Comparison of ENCODE assay signal across 8 cellular contexts in genomic region chr13:19864339-19865309, GRCh38. TPM values are rescaled to one million over a fixed set of nuclear protein-coding genes. Genes with fewer than 3 reads are reported as not detected.
DNase-seq lines count a peak whose midpoint lies in the region; ATAC-seq and TF ChIP-seq lines count a peak whose summit lies in the region.

No MANE protein-coding gene starts in this region.

- H3K14ac ChIP-seq in trophoblast cell (ENCODE audit: low read length), result peak overlapping the region; percentile 99

- H4K8ac ChIP-seq in trophoblast cell (ENCODE audit: low read depth, low read length), result peak overlapping the region; percentile 96

- peaks cover 8% of the 10 kb centered on the region for H3K4me1 ChIP-seq in ES-I3 (ENCODE audit: insufficient read depth, low read length)
- H3K4me1 ChIP-seq in trophoblast cell (ENCODE audit: control insufficient read depth in 1 of 2, insufficient read depth in 2 of 2, low read length in 2 of 2), result peaks cover 3 to 6% of the 10 kb centered on the region in 2 experiments
- peaks cover 9 to 27% (median 18%) of the 10 kb centered on the region in 4 donors for H3K4me1 ChIP-seq in transverse colon

- intact Hi-C loops in cardiac septum (cut with DNase I), result loop anchor here (2.0 to 10.0 kb wide), 2 partner anchors 94 to 230 kb away; partner anchors contain the start of genes MPHOSPH8 and ZMYM2
- intact Hi-C loops in transverse colon (cut with DNase I; ENCODE audit: low total_unique reads), result loop anchor here (5.0 kb wide), 1 partner anchor 93 kb away; the partner anchor contains the start of gene ZMYM2

- TF ChIP-seq CTCF in LNCaP clone FGC (IDR thresholded peaks at IDR 0.05; ENCODE audit: control insufficient read depth, extremely low read depth, insufficient read depth), result no peak
- peak; percentile 73 to 90 (median 85) for TF ChIP-seq CTCF in transverse colon (IDR thresholded peaks at IDR 0.05)

- H4K91ac ChIP-seq in trophoblast cell (ENCODE audit: low read depth, low read length), result peak overlapping the region; percentile 95

- H3K4me3 ChIP-seq in LNCaP clone FGC (ENCODE audit: low read depth, low read length) (peak overlapping the region; percentile 63), trophoblast cell (ENCODE audit: low read depth, low read length) (peak overlapping the region; percentile 75), transverse colon (peak overlapping the region; percentile 69 to 86 (median 80))

- peak overlapping the region; percentile 63 for H3K4me2 ChIP-seq in trophoblast cell (ENCODE audit: low read length)

- no peak for TF ChIP-seq POLR2A in transverse colon (IDR thresholded peaks at IDR 0.05)

- H3K4me1 Mint-ChIP-seq in activated naive CD8-positive, alpha-beta T cell treated with anti-CD3 and anti-CD28 coated beads, Interleukin-2, amount 10 ng/mL, durations not matched to agents 7 days and 5 days, result peaks cover 23% of the 10 kb centered on the region

- H2AFZ ChIP-seq in trophoblast cell (ENCODE audit: insufficient read depth, low read length, poor library complexity), result peak overlapping the region; percentile 48

- DNase-seq in LNCaP clone FGC (ENCODE audit: low read depth) (no peak), SK-N-DZ (ENCODE audit: low spot score) (peak; percentile 72), cardiac septum (ENCODE audit: low spot score) (peak; percentile 83), trophoblast cell (peak; percentile 72 to 94), transverse colon (peak; percentile 75)
- peak; percentile 84 for DNase-seq in activated naive CD8-positive, alpha-beta T cell treated with anti-CD3 and anti-CD28 coated beads, Interleukin-2, amount 10 ng/mL, durations not matched to agents 7 days and 5 days

- H3K27me3 ChIP-seq in trophoblast cell (ENCODE audit: insufficient read depth, low read length) (no peaks in the 10 kb centered on the region), transverse colon (no peaks in the 10 kb centered on the region)

- H3K9ac ChIP-seq in ES-I3 (ENCODE audit: low read depth, low read length), result peak overlapping the region; percentile 89
- H3K9ac ChIP-seq in trophoblast cell (ENCODE audit: low read length), result peak overlapping the region; percentile 96

- peaks cover 16% of the 10 kb centered on the region for H3K79me1 ChIP-seq in trophoblast cell (ENCODE audit: low read length)

- peak overlapping the region; percentile 90 for H3K27ac Mint-ChIP-seq in activated naive CD8-positive, alpha-beta T cell treated with anti-CD3 and anti-CD28 coated beads, Interleukin-2, amount 10 ng/mL, durations not matched to agents 7 days and 5 days

- H3K4ac ChIP-seq in trophoblast cell (ENCODE audit: low read depth, low read length), result peak overlapping the region; percentile 22

- peak overlapping the region; percentile 96 for H3K18ac ChIP-seq in trophoblast cell (ENCODE audit: low read length)

- H3K23ac ChIP-seq in trophoblast cell (ENCODE audit: low read length), result no peak overlapping the region

- H3K36me3 ChIP-seq in ES-I3 (ENCODE audit: insufficient read depth, low read length) (no peaks in the 10 kb centered on the region), trophoblast cell (ENCODE audit: control insufficient read depth in 1 of 2, insufficient read depth in 2 of 2, low read length in 2 of 2) (no peaks in the 10 kb centered on the region), transverse colon (no peaks in the 10 kb centered on the region)

- peaks cover 10% of the 10 kb centered on the region for H3K36me3 Mint-ChIP-seq in activated naive CD8-positive, alpha-beta T cell treated with anti-CD3 and anti-CD28 coated beads, Interleukin-2, amount 10 ng/mL, durations not matched to agents 7 days and 5 days

- peak overlapping the region; percentile 100 for H4K12ac ChIP-seq in trophoblast cell (ENCODE audit: low read depth, low read length)

- peak overlapping the region; percentile 91 for H2BK120ac ChIP-seq in trophoblast cell (ENCODE audit: insufficient read depth, low read length, poor library complexity)

- peaks cover 12% of the 10 kb centered on the region for H3K79me2 ChIP-seq in trophoblast cell (ENCODE audit: control insufficient read depth, insufficient read depth, low read length, poor library complexity)

- in situ Hi-C loops in transverse colon (cut with MboI; ENCODE audit: low pct_ligation_motif_present in 1 of 4, low pct_unique_long_range_greater_than_20kb in 1 of 4, low sequenced_read_pairs in 3 of 4), result no loop called here

- peak; percentile 5 for ATAC-seq in GM21786 (IDR thresholded peaks at IDR 0.05; ENCODE audit: unreplicated experiment)
- ATAC-seq in activated naive CD8-positive, alpha-beta T cell treated with anti-CD3 and anti-CD28 coated beads, Interleukin-2, amount 10 ng/mL, durations not matched to agents 7 days and 5 days (ENCODE audit: low read depth), result peak; percentile 24

- peak overlapping the region; percentile 82 for H3K4me3 Mint-ChIP-seq in activated naive CD8-positive, alpha-beta T cell treated with anti-CD3 and anti-CD28 coated beads, Interleukin-2, amount 10 ng/mL, durations not matched to agents 7 days and 5 days

- POLR2A ChIA-PET in activated naive CD8-positive, alpha-beta T cell treated with anti-CD3 and anti-CD28 coated beads, Interleukin-2, amount 10 ng/mL, durations not matched to agents 7 days and 5 days (lab: Charles Lee), result interaction anchor here (0.6 to 6.6 kb wide), 13 partner anchors 13 to 262 kb away, joined by 3 to 50 read pairs (median 5); partner anchors contain the start of genes PSPC1 and ZMYM2

- WGBS in trophoblast cell (ENCODE audit: extremely low coverage, insufficient coverage, insufficient read length), result no CpG with 5 or more reads among the region's 54 CpGs
- 14 to 42% methylated on average over 5 to 39 of the region's 54 CpGs for WGBS in transverse colon (ENCODE audit: low coverage in 1 of 2), 2 donors

- H3K27me3 Mint-ChIP-seq in activated naive CD8-positive, alpha-beta T cell treated with anti-CD3 and anti-CD28 coated beads, Interleukin-2, amount 10 ng/mL, durations not matched to agents 7 days and 5 days, result no peaks in the 10 kb centered on the region

- no peak overlapping the region for H2BK12ac ChIP-seq in trophoblast cell (ENCODE audit: low read length)

- TF ChIP-seq EP300 in transverse colon (IDR thresholded peaks at IDR 0.05; ENCODE audit: low read depth), result no peak

- no peaks in the 10 kb centered on the region for H3K9me3 ChIP-seq in ES-I3 (ENCODE audit: control insufficient read depth, insufficient read depth, low read length)
- no peaks in the 10 kb centered on the region for H3K9me3 ChIP-seq in trophoblast cell (ENCODE audit: insufficient read depth, low read depth, low read length)
- no peaks in the 10 kb centered on the region for H3K9me3 ChIP-seq in transverse colon

- H2AK5ac ChIP-seq in trophoblast cell (ENCODE audit: low read length), result peak overlapping the region; percentile 97

- H3K27ac ChIP-seq in trophoblast cell (ENCODE audit: low read depth, low read length), result peak overlapping the region; percentile 89
- peak overlapping the region; percentile 96 to 100 (median 99) for H3K27ac ChIP-seq in transverse colon

- no peaks in the 10 kb centered on the region for H3K9me3 Mint-ChIP-seq in activated naive CD8-positive, alpha-beta T cell treated with anti-CD3 and anti-CD28 coated beads, Interleukin-2, amount 10 ng/mL, durations not matched to agents 7 days and 5 days

- H2BK5ac ChIP-seq in trophoblast cell (ENCODE audit: low read depth, low read length, poor library complexity), result peak overlapping the region; percentile 93

RNA-seq across cellular contexts. Expression of gene ZMYM5, which starts 1.2 kb away (rescaled TPM):
- 12.2 and 16.0 TPM in 2 replicates for polyA plus RNA-seq in SK-N-DZ (2014; cell fraction: cytosol; rRNA removed)
- polyA plus RNA-seq in SK-N-DZ (2014; cell fraction: nucleus; rRNA removed), result 10.6 and 14.0 TPM in 2 replicates
- total RNA-seq in activated naive CD8-positive, alpha-beta T cell treated with anti-CD3 and anti-CD28 coated beads, Interleukin-2, amount 10 ng/mL, durations not matched to agents 7 days and 5 days, result 10 to 100 TPM; 20.8 to 22.2 TPM
- total RNA-seq in cardiac septum (8.3 TPM), transverse colon (100 to 1,000 TPM in 1 of 4 donors, 10 to 100 TPM in 2, 1 to 10 TPM in 1; 4.9 to 259 (median 14.3) TPM)
- 7.2 and 7.7 TPM in 2 replicates for polyA plus RNA-seq in trophoblast cell (2013)
